7 cellular contexts compared by ENCODE assay signal in genomic region chr5:128081111-128081865, GRCh38. TPM values are rescaled to one million over a fixed set of nuclear protein-coding genes. Genes with fewer than 3 reads are reported as not detected.
DNase-seq lines count a peak whose midpoint lies in the region; ATAC-seq and TF ChIP-seq lines count a peak whose summit lies in the region.

No MANE protein-coding gene starts in this region.

- no peaks in the 10 kb centered on the region for H3K9me2 ChIP-seq in OCI-LY7 (ENCODE audit: insufficient read depth, low read length)

- H3K4me1 Mint-ChIP-seq in endothelial cell (ENCODE audit: unreplicated experiment), result peaks cover 32% of the 10 kb centered on the region

- H3K4me2 ChIP-seq in OCI-LY7 (ENCODE audit: low read length), result peak overlapping the region; percentile 98

- peaks cover 25% of the 10 kb centered on the region; the same call in 1 of the 2 replicates for H4K20me1 ChIP-seq in OCI-LY7 (ENCODE audit: insufficient read depth, low read length)

- H3K9me3 Mint-ChIP-seq in endothelial cell (ENCODE audit: unreplicated experiment), result no peaks in the 10 kb centered on the region

- H3K36me3 Mint-ChIP-seq in endothelial cell (ENCODE audit: low read depth, unreplicated experiment), result peaks cover 5% of the 10 kb centered on the region

- DNase-seq in GM12864 (ENCODE audit: low read depth) (no peak), OCI-LY7 (ENCODE audit: low spot score) (peak; percentile 43), endothelial cell (ENCODE audit: low spot score) (no peak), skeletal muscle cell (ENCODE audit: low read depth) (no peak), MV-4-11 (lab: John Stamatoyannopoulos, UW) (no peak)

- H2AFZ ChIP-seq in OCI-LY7 (ENCODE audit: low read length), result peak overlapping the region; percentile 54; the same call in 1 of the 2 replicates

- peak; percentile 26 for TF ChIP-seq CTCF in GM12864 (IDR thresholded peaks at IDR 0.05; ENCODE audit: low read depth, low read length, missing control alignments)
- TF ChIP-seq CTCF in OCI-LY7 (conservative IDR thresholded peaks at IDR 0.05; ENCODE audit: low read length), result peak; percentile 52
- TF ChIP-seq CTCF in endothelial cell (IDR thresholded peaks at IDR 0.05; ENCODE audit: unreplicated experiment), result no peak

- intact Hi-C loops in OCI-LY7 (cut with micrococcal nuclease; ENCODE audit: unreplicated experiment), result loop anchor here (5.0 kb wide), 3 partner anchors 174 to 1474 kb away; partner anchors contain the start of gene PRRC1

- ATAC-seq in GM19397 (IDR thresholded peaks at IDR 0.05; ENCODE audit: unreplicated experiment) (no peak), HG02798 (IDR thresholded peaks at IDR 0.05; ENCODE audit: poor library complexity, unreplicated experiment) (no peak)

- CTCF ChIA-PET in OCI-LY7 (lab: Charles Lee; ENCODE audit: unreplicated experiment), result interaction anchor here (1.0 kb wide), 1 partner anchor 21 kb away, joined by 3 read pairs; no protein-coding TSS in a partner anchor

- peak overlapping the region; percentile 95 for H3K4me3 Mint-ChIP-seq in endothelial cell (ENCODE audit: unreplicated experiment)

- no peak overlapping the region for H3K27ac Mint-ChIP-seq in endothelial cell (ENCODE audit: unreplicated experiment)

- H3K27ac ChIP-seq in OCI-LY7 (ENCODE audit: low read depth, low read length, poor library complexity, severe bottlenecking), result peak overlapping the region; percentile 92

- H3K27me3 Mint-ChIP-seq in endothelial cell (ENCODE audit: unreplicated experiment), result peaks cover 11% of the 10 kb centered on the region

- H3K4me3 ChIP-seq in GM12864 (ENCODE audit: low read depth, low read length), result peak overlapping the region; percentile 82
- peak overlapping the region; percentile 83 for H3K4me3 ChIP-seq in OCI-LY7 (ENCODE audit: low read depth, low read length, poor library complexity, severe bottlenecking)
- H3K4me3 ChIP-seq in skeletal muscle cell (ENCODE audit: low read depth, low read length), result peak overlapping the region; percentile 80

- no peaks in the 10 kb centered on the region for H3K9me3 ChIP-seq in OCI-LY7 (ENCODE audit: low read length)

- no TSS peak for BruUV-seq in OCI-LY7 (replicated peaks; lab: Mats Ljungman, UMichigan)

- peaks cover 31% of the 10 kb centered on the region for H3K36me3 ChIP-seq in OCI-LY7 (ENCODE audit: insufficient read depth, low read length)

- POLR2A ChIA-PET in OCI-LY7 (lab: Charles Lee), result interaction anchor here (0.5 to 1.9 kb wide), 9 partner anchors 10 to 103 kb away, joined by 3 to 8 read pairs (median 3); no protein-coding TSS in a partner anchor

- H3K4me1 ChIP-seq in OCI-LY7 (ENCODE audit: insufficient read depth, low read length, poor library complexity, severe bottlenecking), result peaks cover 41% of the 10 kb centered on the region

- H3K79me2 ChIP-seq in OCI-LY7 (ENCODE audit: insufficient read depth, low read depth, low read length), result peaks cover 87% of the 10 kb centered on the region

RNA-seq across cellular contexts. Expression of gene SLC12A2, which starts 2.3 kb away (rescaled TPM):
- total RNA-seq in OCI-LY7 (2014; rRNA removed; shearing (Covaris generic)), result 20.6 and 24.1 TPM in 2 replicates
- 25.5 and 36.5 TPM in 2 replicates for total RNA-seq in OCI-LY7 (2022)
- 45.7 TPM for total RNA-seq in endothelial cell (ENCODE audit: unreplicated experiment)
